Comparison of ENCODE assay signal across 14 cellular contexts in genomic region chr10:71795248-71795647, GRCh38. TPM values are rescaled to one million over a fixed set of nuclear protein-coding genes. Genes with fewer than 3 reads are reported as not detected.
DNase-seq lines count a peak whose midpoint lies in the region; ATAC-seq, FAIRE-seq and TF ChIP-seq lines count a peak whose summit lies in the region.
"Had no signal": no experiment of that assay in that cellular context is flagged by ENCODE, and none has a peak within 500 bp of the region (broad histone marks: within the 10 kb centered on the region; RNA-seq: fewer than 3 reads in every experiment).

No MANE protein-coding gene starts in this region.

- peaks cover 29% of the 10 kb centered on the region for H3K4me1 Mint-ChIP-seq in activated CD8-positive, alpha-beta T cell treated with anti-CD3 and anti-CD28 coated beads for 36 hours (ENCODE audit: low read depth)
- peaks cover 24% of the 10 kb centered on the region for H3K4me1 Mint-ChIP-seq in activated naive CD8-positive, alpha-beta T cell treated with anti-CD3 and anti-CD28 coated beads, Interleukin-2, amount 50 U/mL, for 24 hours
- no peaks in the 10 kb centered on the region for H3K4me1 Mint-ChIP-seq in type B pancreatic cell (ENCODE audit: unreplicated experiment)

- no peak for TF ChIP-seq CTCF in activated CD8-positive, alpha-beta T cell treated with anti-CD3 and anti-CD28 coated beads for 36 hours (IDR thresholded peaks at IDR 0.05)
- TF ChIP-seq CTCF in keratinocyte (optimal IDR thresholded peaks at IDR 0.05 in 1 of 3, IDR thresholded peaks at IDR 0.05 in 1 of 3, conservative IDR thresholded peaks at IDR 0.05 in 1 of 3; ENCODE audit: extremely low read depth in 1 of 3, insufficient read depth in 2 of 3, low read length in 3 of 3) (no peak), type B pancreatic cell (conservative IDR thresholded peaks at IDR 0.05) (no peak)

- H3K27me3 Mint-ChIP-seq in activated CD8-positive, alpha-beta T cell treated with anti-CD3 and anti-CD28 coated beads for 36 hours = no peaks in the 10 kb centered on the region
- H3K27me3 Mint-ChIP-seq in activated naive CD8-positive, alpha-beta T cell treated with anti-CD3 and anti-CD28 coated beads, Interleukin-2, amount 50 U/mL, for 24 hours = peaks cover 3% of the 10 kb centered on the region
- H3K27me3 Mint-ChIP-seq in type B pancreatic cell = peaks cover 9% of the 10 kb centered on the region

- dilution Hi-C loops in keratinocyte (cut with MboI; ENCODE audit: extremely low pct_ligation_motif_present, low sequenced_read_pairs) = no loop called here

- H3K79me2 ChIP-seq in keratinocyte (ENCODE audit: control insufficient read depth, insufficient read depth, low read length) = no peaks in the 10 kb centered on the region

- no peak overlapping the region for H3K9ac ChIP-seq in keratinocyte (ENCODE audit: control insufficient read depth, extremely low read depth, insufficient read depth, low read length)

- H3K4me3 ChIP-seq in keratinocyte (ENCODE audit: control insufficient read depth in 2 of 3, extremely low read depth in 1 of 3, insufficient read depth in 2 of 3, low read depth in 1 of 3, low read length in 3 of 3) = no peak overlapping the region
- H3K4me3 ChIP-seq: stomach had no signal

- ATAC-seq in activated CD8-positive, alpha-beta T cell treated with anti-CD3 and anti-CD28 coated beads for 36 hours = no peak
- ATAC-seq in HG03521 (IDR thresholded peaks at IDR 0.05; ENCODE audit: unreplicated experiment) = no peak
- no peak for ATAC-seq in activated naive CD8-positive, alpha-beta T cell treated with anti-CD3 and anti-CD28 coated beads, Interleukin-2, amount 50 U/mL, for 24 hours
- ATAC-seq: naive thymus-derived CD8-positive, alpha-beta T cell had no signal

- H4K20me1 ChIP-seq in keratinocyte (ENCODE audit: control insufficient read depth, extremely low read depth, insufficient read depth, low read length) = peaks cover 2% of the 10 kb centered on the region

- intact Hi-C loops in activated CD8-positive, alpha-beta T cell treated with anti-CD3 and anti-CD28 coated beads for 36 hours (cut with micrococcal nuclease) = no loop called here

- DNase-seq in ELF-1 (ENCODE audit: low read depth, low spot score) (peak; percentile 42), keratinocyte (ENCODE audit: low read depth, low spot score) (no peak), NCI-H2107 treated with DMSO at 0.1 percent for 48 hours (lab: John Stamatoyannopoulos, UW; ENCODE audit: unreplicated experiment) (no peak), type B pancreatic cell (ENCODE audit: extremely low spot score, unreplicated experiment) (no peak)
- peak; percentile 48 for DNase-seq in activated CD8-positive, alpha-beta T cell treated with anti-CD3 and anti-CD28 coated beads for 36 hours
- DNase-seq in activated naive CD8-positive, alpha-beta T cell treated with anti-CD3 and anti-CD28 coated beads, Interleukin-2, amount 50 U/mL, for 24 hours = no peak
- DNase-seq: activated T-cell treated with anti-CD3 and anti-CD28 coated beads for 4 hours; DMS53; GOT3; naive thymus-derived CD8-positive, alpha-beta T cell; stomach had no signal

- POLR2A ChIA-PET in activated CD8-positive, alpha-beta T cell treated with anti-CD3 and anti-CD28 coated beads for 36 hours (lab: Charles Lee) = interaction anchor here (0.6 to 1.0 kb wide), 2 partner anchors 13 to 36 kb away, joined by 3 read pairs; no protein-coding TSS in a partner anchor

- no peak for TF ChIP-seq RAD21 in Ishikawa (IDR thresholded peaks at IDR 0.05; ENCODE audit: low read depth)

- peaks cover 6% of the 10 kb centered on the region for H3K27me3 ChIP-seq in keratinocyte (ENCODE audit: control insufficient read depth, extremely low read depth, insufficient read depth, low read length)
- H3K27me3 ChIP-seq: stomach had no signal

- H3K36me3 ChIP-seq in keratinocyte (ENCODE audit: control insufficient read depth in 2 of 2, extremely low read depth in 1 of 2, insufficient read depth in 2 of 2, low read length in 2 of 2) = no peaks in the 10 kb centered on the region
- H3K36me3 ChIP-seq: stomach had no signal

- peak; percentile 70 for FAIRE-seq in keratinocyte (lab: Jason Lieb, UNC)
- FAIRE-seq: colon had no signal

- no peak overlapping the region for H3K27ac ChIP-seq in keratinocyte (ENCODE audit: control insufficient read depth, insufficient read depth, low read length)
- H3K27ac ChIP-seq: stomach had no signal

- no peak overlapping the region for H3K4me3 Mint-ChIP-seq in activated CD8-positive, alpha-beta T cell treated with anti-CD3 and anti-CD28 coated beads for 36 hours
- H3K4me3 Mint-ChIP-seq in activated naive CD8-positive, alpha-beta T cell treated with anti-CD3 and anti-CD28 coated beads, Interleukin-2, amount 50 U/mL, for 24 hours = no peak overlapping the region
- H3K4me3 Mint-ChIP-seq in type B pancreatic cell = no peak overlapping the region
- H3K4me3 Mint-ChIP-seq: naive thymus-derived CD8-positive, alpha-beta T cell had no signal

- no peaks in the 10 kb centered on the region for H3K9me3 Mint-ChIP-seq in activated CD8-positive, alpha-beta T cell treated with anti-CD3 and anti-CD28 coated beads for 36 hours
- no peaks in the 10 kb centered on the region for H3K9me3 Mint-ChIP-seq in activated naive CD8-positive, alpha-beta T cell treated with anti-CD3 and anti-CD28 coated beads, Interleukin-2, amount 50 U/mL, for 24 hours
- no peaks in the 10 kb centered on the region for H3K9me3 Mint-ChIP-seq in type B pancreatic cell
- H3K9me3 Mint-ChIP-seq: naive thymus-derived CD8-positive, alpha-beta T cell had no signal

- no peak overlapping the region for H2AFZ ChIP-seq in keratinocyte (ENCODE audit: control insufficient read depth, low read length)

- no peak for TF ChIP-seq EP300 in Ishikawa (IDR thresholded peaks at IDR 0.05; ENCODE audit: borderline replicate concordance)

- no peak overlapping the region for H3K27ac Mint-ChIP-seq in activated CD8-positive, alpha-beta T cell treated with anti-CD3 and anti-CD28 coated beads for 36 hours
- no peak overlapping the region for H3K27ac Mint-ChIP-seq in activated naive CD8-positive, alpha-beta T cell treated with anti-CD3 and anti-CD28 coated beads, Interleukin-2, amount 50 U/mL, for 24 hours
- H3K27ac Mint-ChIP-seq in type B pancreatic cell = no peak overlapping the region

- H3K4me1 ChIP-seq in keratinocyte (ENCODE audit: control insufficient read depth, extremely low read depth, insufficient read depth, low read length) = no peaks in the 10 kb centered on the region

- H3K9me3 ChIP-seq in keratinocyte (ENCODE audit: control insufficient read depth, low read depth, low read length) = no peaks in the 10 kb centered on the region
- H3K9me3 ChIP-seq: stomach had no signal

- no peaks in the 10 kb centered on the region for H3K9me1 ChIP-seq in keratinocyte (ENCODE audit: control insufficient read depth, extremely low read depth, insufficient read depth, low read length)

- CTCF ChIA-PET in activated CD8-positive, alpha-beta T cell treated with anti-CD3 and anti-CD28 coated beads for 36 hours (lab: Charles Lee) = interaction anchor here (0.9 kb wide), 1 partner anchor 417 kb away, joined by 3 read pairs; no protein-coding TSS in a partner anchor

- no peaks in the 10 kb centered on the region for H3K36me3 Mint-ChIP-seq in activated CD8-positive, alpha-beta T cell treated with anti-CD3 and anti-CD28 coated beads for 36 hours (ENCODE audit: low read depth)
- no peaks in the 10 kb centered on the region for H3K36me3 Mint-ChIP-seq in activated naive CD8-positive, alpha-beta T cell treated with anti-CD3 and anti-CD28 coated beads, Interleukin-2, amount 50 U/mL, for 24 hours (ENCODE audit: low read depth)
- H3K36me3 Mint-ChIP-seq in type B pancreatic cell = no peaks in the 10 kb centered on the region

- H3K4me2 ChIP-seq in keratinocyte (ENCODE audit: control insufficient read depth, extremely low read depth, insufficient read depth, low read depth, low read length) = no peak overlapping the region

RNA-seq across cellular contexts. Expression of gene VSIR, which starts 21.9 kb away (rescaled TPM):
- 10 to 100 TPM; 59.6 to 61.0 TPM for total RNA-seq in activated CD8-positive, alpha-beta T cell treated with anti-CD3 and anti-CD28 coated beads for 36 hours
- polyA plus RNA-seq in keratinocyte = 8.1 to 17.1 TPM (median 11.7 TPM) in 3 replicates
- polyA plus RNA-seq in keratinocyte (2011; ENCODE audit: low read depth) = 4.8 TPM
- polyA plus RNA-seq in keratinocyte (2011; cell fraction: cytosol; rRNA removed) = 7.1 and 10.7 TPM in 2 replicates
- polyA plus RNA-seq in keratinocyte (2011; cell fraction: nucleus; rRNA removed) = 16.9 and 21.5 TPM in 2 replicates
- 13.5 and 14.0 TPM in 2 replicates for polyA plus RNA-seq in keratinocyte (2012; ENCODE audit: low replicate concordance)
- polyA minus RNA-seq in keratinocyte = 11.3 to 32.3 TPM (median 16.6 TPM) in 3 replicates
- 14.4 TPM for polyA minus RNA-seq in keratinocyte (2011; cell fraction: cytosol; rRNA and poly(A)+ RNA removed)
- 9.4 and 16.7 TPM in 2 replicates for polyA minus RNA-seq in keratinocyte (2011; cell fraction: nucleus; rRNA and poly(A)+ RNA removed)
- total RNA-seq in type B pancreatic cell (ENCODE audit: low replicate concordance) = 47.0 and 82.1 TPM in 2 replicates

RNA-seq across cellular contexts. Expression of gene PSAP, which starts 55.8 kb away (rescaled TPM):
- total RNA-seq in activated CD8-positive, alpha-beta T cell treated with anti-CD3 and anti-CD28 coated beads for 36 hours = 100 to 1,000 TPM in 1 of 2 experiments, 10 to 100 TPM in 1; 94.2 to 101 TPM
- 1,046 to 1,773 TPM (median 1,075 TPM) in 3 replicates for polyA plus RNA-seq in keratinocyte
- polyA plus RNA-seq in keratinocyte (2011; ENCODE audit: low read depth) = 402 TPM
- 506 and 636 TPM in 2 replicates for polyA plus RNA-seq in keratinocyte (2011; cell fraction: cytosol; rRNA removed)
- polyA plus RNA-seq in keratinocyte (2011; cell fraction: nucleus; rRNA removed) = 2,809 and 2,922 TPM in 2 replicates
- polyA plus RNA-seq in keratinocyte (2012; ENCODE audit: low replicate concordance) = 770 and 922 TPM in 2 replicates
- 923 to 1,705 TPM (median 959 TPM) in 3 replicates for polyA minus RNA-seq in keratinocyte
- polyA minus RNA-seq in keratinocyte (2011; cell fraction: cytosol; rRNA and poly(A)+ RNA removed) = 929 TPM
- polyA minus RNA-seq in keratinocyte (2011; cell fraction: nucleus; rRNA and poly(A)+ RNA removed) = 2,484 and 3,447 TPM in 2 replicates
- total RNA-seq in type B pancreatic cell (ENCODE audit: low replicate concordance) = 487 and 577 TPM in 2 replicates

Comparison
In these comparisons a context has a peak if more than half of its experiments do, and no peak if none do; other contexts are left out.
1. DNase-seq: peak in ELF-1 (single experiment) and activated CD8-positive, alpha-beta T cell treated with anti-CD3 and anti-CD28 coated beads for 36 hours (single experiment); none in keratinocyte (single experiment), NCI-H2107 treated with DMSO at 0.1 percent for 48 hours (single experiment), activated naive CD8-positive, alpha-beta T cell treated with anti-CD3 and anti-CD28 coated beads, Interleukin-2, amount 50 U/mL, for 24 hours (single experiment) and type B pancreatic cell (single experiment).